In genomic region chr16:72810480-72810879, GRCh38 we compare ENCODE assay signal across 9 cellular contexts.
"Had no signal": no experiment of that assay in that cellular context is flagged by ENCODE, and none has a peak within 500 bp of the region (broad histone marks: within the 10 kb centered on the region; RNA-seq: fewer than 3 reads in every experiment).

No MANE protein-coding gene starts in this region.

- H3K4me2 ChIP-seq: KMS-11 had no signal

- H3K4me3 ChIP-seq: K562 had no signal

- H3K27me3 Mint-ChIP-seq: IgD-negative memory B cell had no signal

- DNase-seq: Karpas-422, Kasumi-1, KBM-7, KG1 had no signal

- H3K27ac ChIP-seq: HL-60, KMS-11 had no signal

- ATAC-seq: K562 had no signal

- H3K27ac Mint-ChIP-seq: IgD-negative memory B cell had no signal

- FAIRE-seq: HTR-8/SVneo, K562 had no signal

- H3K4me1 Mint-ChIP-seq: IgD-negative memory B cell had no signal

- H3K4me3 Mint-ChIP-seq: IgD-negative memory B cell had no signal

- H3K9ac ChIP-seq: KMS-11 had no signal

- H3K9me3 Mint-ChIP-seq: IgD-negative memory B cell had no signal
